28 cellular contexts compared by ENCODE assay signal in genomic region chr9:37017546-37017945, GRCh38. TPM values are rescaled to one million over a fixed set of nuclear protein-coding genes. Genes with fewer than 3 reads are reported as not detected.
"Had no signal": no experiment of that assay in that cellular context is flagged by ENCODE, and none has a peak within 500 bp of the region (broad histone marks: within the 10 kb centered on the region; RNA-seq: fewer than 3 reads in every experiment).

No MANE protein-coding gene starts in this region.

- H3K9me3 Mint-ChIP-seq: activated CD4-positive, alpha-beta T cell treated with anti-CD3 and anti-CD28 coated beads, Interleukin-2, amount 10 ng/mL, durations not matched to agents 24 days and 14 days; activated naive CD4-positive, alpha-beta T cell treated with anti-CD3 and anti-CD28 coated beads for 36 hours; activated T-helper 17 cell treated with anti-CD3 and anti-CD28 coated beads, Interleukin-2, amount 50 U/mL, for 72 hours; brain; WTC11 had no signal

- H3K27ac Mint-ChIP-seq: activated CD4-positive, alpha-beta T cell treated with anti-CD3 and anti-CD28 coated beads, Interleukin-2, amount 10 ng/mL, durations not matched to agents 24 days and 14 days; activated naive CD4-positive, alpha-beta T cell treated with anti-CD3 and anti-CD28 coated beads for 36 hours; activated naive CD8-positive, alpha-beta T cell; activated T-helper 17 cell treated with anti-CD3 and anti-CD28 coated beads, Interleukin-2, amount 50 U/mL, for 72 hours; brain; T-helper 17 cell; WTC11 had no signal

- H3K27ac ChIP-seq: cardiac muscle cell had no signal

- H3K4me1 Mint-ChIP-seq: activated CD4-positive, alpha-beta T cell treated with anti-CD3 and anti-CD28 coated beads, Interleukin-2, amount 10 ng/mL, durations not matched to agents 24 days and 14 days; activated T-helper 17 cell treated with anti-CD3 and anti-CD28 coated beads, Interleukin-2, amount 50 U/mL, for 72 hours; brain; T-helper 17 cell; WTC11 had no signal

- H3K36me3 ChIP-seq: cardiac muscle cell had no signal

- H3K4me3 Mint-ChIP-seq: activated CD4-positive, alpha-beta T cell treated with anti-CD3 and anti-CD28 coated beads, Interleukin-2, amount 10 ng/mL, durations not matched to agents 24 days and 14 days; activated naive CD4-positive, alpha-beta T cell treated with anti-CD3 and anti-CD28 coated beads for 36 hours; activated naive CD8-positive, alpha-beta T cell; activated T-helper 17 cell treated with anti-CD3 and anti-CD28 coated beads, Interleukin-2, amount 50 U/mL, for 72 hours; brain; T-helper 17 cell; WTC11 had no signal

- ATAC-seq: activated T-helper 17 cell treated with anti-CD3 and anti-CD28 coated beads, Interleukin-2, amount 50 U/mL, for 72 hours; K562; T-helper 17 cell; WTC11 had no signal

- H3K4me3 ChIP-seq: cardiac muscle cell, K562 had no signal

- FAIRE-seq: astrocyte, K562 had no signal

- DNase-seq: activated CD4-positive, alpha-beta T cell treated with anti-CD3 and anti-CD28 coated beads for 1 hour; activated CD4-positive, alpha-beta T cell treated with anti-CD3 and anti-CD28 coated beads, Interleukin-2, amount 10 ng/mL, durations not matched to agents 24 days and 14 days; activated CD4-positive, alpha-beta T cell treated with anti-CD3 and anti-CD28 coated beads, Interleukin-2, amount 50 U/mL, for 48 hours; activated gamma-delta T cell; activated naive CD4-positive, alpha-beta T cell treated with anti-CD3 and anti-CD28 coated beads for 36 hours; activated T-cell treated with anti-CD3 and anti-CD28 coated beads for 4 hours; activated T-cell treated with anti-CD3 and anti-CD28 coated beads, Interleukin-2, amount 50 U/mL, for 48 hours; amygdala; NCI-H1048; NCI-H146; NCI-H2029; NCI-H2107; NCI-H345; NCI-H510A; NCI-H69; NK-92 treated with Interleukin-12 subunit alpha and Interleukin-12 subunit beta, amount 100 ng/mL, for 24 hours; SHP77 treated with DMSO at 0.1 percent for 48 hours; T-helper 17 cell; T-helper 9 cell had no signal

RNA-seq across cellular contexts. Expression of gene PAX5, which starts 16.5 kb away (rescaled TPM):
- total RNA-seq: astrocyte, cardiac muscle cell, LHCN-M2, M059J had no signal
- polyA plus RNA-seq: cardiac muscle cell had no signal
